Comparison of ENCODE assay signal across 20 cellular contexts in genomic region chr5:93076096-93076495, GRCh38.
DNase-seq lines count a peak whose midpoint lies in the region; ATAC-seq and TF ChIP-seq lines count a peak whose summit lies in the region.
"Had no signal": no experiment of that assay in that cellular context is flagged by ENCODE, and none has a peak within 500 bp of the region (broad histone marks: within the 10 kb centered on the region; RNA-seq: fewer than 3 reads in every experiment).

No MANE protein-coding gene starts in this region.

- H3K27me3 ChIP-seq in Panc1 (ENCODE audit: control insufficient read depth, insufficient read depth, low read length): no peaks in the 10 kb centered on the region
- no peaks in the 10 kb centered on the region for H3K27me3 ChIP-seq in smooth muscle cell (ENCODE audit: low read depth)
- no peaks in the 10 kb centered on the region for H3K27me3 ChIP-seq in esophagus squamous epithelium
- H3K27me3 ChIP-seq: Peyer's patch, SJSA1 had no signal

- H3K27ac ChIP-seq in Panc1 (ENCODE audit: low read length) (peak overlapping the region; percentile 91; the same call in 1 of the 2 replicates), smooth muscle cell (ENCODE audit: low read depth) (no peak overlapping the region), esophagus squamous epithelium (no peak overlapping the region)
- H3K27ac ChIP-seq: Peyer's patch had no signal

- no peak overlapping the region for H3K9ac ChIP-seq in smooth muscle cell (ENCODE audit: low read depth)

- no peaks in the 10 kb centered on the region; the same call in 1 of the 2 replicates for H3K36me3 ChIP-seq in Panc1 (ENCODE audit: control insufficient read depth, insufficient read depth, low read length)
- H3K36me3 ChIP-seq in smooth muscle cell (ENCODE audit: low read depth): no peaks in the 10 kb centered on the region
- no peaks in the 10 kb centered on the region for H3K36me3 ChIP-seq in esophagus squamous epithelium
- H3K36me3 ChIP-seq: Peyer's patch, SJSA1 had no signal

- H2AFZ ChIP-seq in smooth muscle cell (ENCODE audit: low read depth): no peak overlapping the region

- 73% methylated on average over 2 of the region's 2 CpGs for WGBS in smooth muscle cell (ENCODE audit: low lambda C conversion rate)
- WGBS in esophagus squamous epithelium, 2 donors: 77 to 81% methylated on average over 2 of the region's 2 CpGs

- intact Hi-C loops in Panc1 (cut with micrococcal nuclease; ENCODE audit: unreplicated experiment): loop anchor here (10.0 kb wide), 2 partner anchors 141 to 521 kb away; no protein-coding TSS in a partner anchor
- intact Hi-C loops in esophagus squamous epithelium (cut with DNase I): no loop called here

- in situ Hi-C loops in Panc1 (cut with HindIII; ENCODE audit: low pct_unique_long_range_greater_than_20kb, low sequenced_read_pairs): no loop called here

- ATAC-seq in Panc1: no peak
- ATAC-seq in HG02798 (IDR thresholded peaks at IDR 0.05; ENCODE audit: poor library complexity, unreplicated experiment): no peak
- ATAC-seq: Right ventricle myocardium inferior had no signal

- H3K9me3 ChIP-seq in Panc1 (ENCODE audit: control insufficient read depth, insufficient read depth, low read depth, low read length) (peaks cover 20% of the 10 kb centered on the region; the same call in 1 of the 2 replicates), smooth muscle cell (replicated peaks; ENCODE audit: low read depth) (no peaks in the 10 kb centered on the region), esophagus squamous epithelium (no peaks in the 10 kb centered on the region)
- H3K9me3 ChIP-seq: Peyer's patch, SJSA1 had no signal

- peak overlapping the region; percentile 25 for H3K4me2 ChIP-seq in smooth muscle cell

- H3F3A ChIP-seq in smooth muscle cell (ENCODE audit: low read depth): peaks cover 16% of the 10 kb centered on the region

- POLR2A ChIA-PET in Panc1 (lab: Charles Lee): no interaction called here

- TF ChIP-seq POLR2A in esophagus squamous epithelium (IDR thresholded peaks at IDR 0.05): no peak

- DNase-seq in ELR (ENCODE audit: low read depth): peak; percentile 67
- no peak for DNase-seq in Panc1 (ENCODE audit: low read depth, low spot score)
- peak; percentile 25 for DNase-seq in fibroblast of pulmonary artery (ENCODE audit: low read depth)
- DNase-seq in smooth muscle cell (lab: John Stamatoyannopoulos, UW; ENCODE audit: unreplicated experiment): no peak
- DNase-seq in activated CD8-positive, alpha-beta memory T cell treated with anti-CD3 and anti-CD28 coated beads, Interleukin-2, amount 50 U/mL, for 48 hours: no peak
- no peak for DNase-seq in esophagus squamous epithelium (lab: John Stamatoyannopoulos, UW)
- DNase-seq: DMS53; GOT3; MM.1S; NCI-H1092; NCI-H1436; NCI-H1930; NCI-H510A; NCI-H774; NK-92 treated with Interleukin-12 subunit alpha and Interleukin-12 subunit beta, amount 100 ng/mL, for 24 hours; Peyer's patch; T-helper 1 cell had no signal

- H3K4me1 ChIP-seq in Panc1 (ENCODE audit: control insufficient read depth, insufficient read depth, low read length): peaks cover 18% of the 10 kb centered on the region
- peaks cover 6% of the 10 kb centered on the region for H3K4me1 ChIP-seq in smooth muscle cell (ENCODE audit: low read depth)
- peaks cover 0 to 12% (median 0%) of the 10 kb centered on the region in 3 donors for H3K4me1 ChIP-seq in esophagus squamous epithelium
- H3K4me1 ChIP-seq: Peyer's patch had no signal

- H3K4me3 ChIP-seq in Panc1 (ENCODE audit: low read depth in 2 of 2, low read length in 2 of 2): no peak overlapping the region
- H3K4me3 ChIP-seq in fibroblast of pulmonary artery (replicated peaks; ENCODE audit: low read depth, low read length): no peak overlapping the region
- H3K4me3 ChIP-seq in smooth muscle cell: no peak overlapping the region
- no peak overlapping the region for H3K4me3 ChIP-seq in esophagus squamous epithelium
- H3K4me3 ChIP-seq: Peyer's patch, SJSA1 had no signal

- TF ChIP-seq CTCF in Panc1 (IDR thresholded peaks at IDR 0.05) (no peak), fibroblast of pulmonary artery (IDR thresholded peaks at IDR 0.05; ENCODE audit: low read length, missing control alignments) (no peak), smooth muscle cell (IDR thresholded peaks at IDR 0.05; ENCODE audit: borderline replicate concordance, insufficient read depth, poor library complexity, severe bottlenecking) (no peak), esophagus squamous epithelium (IDR thresholded peaks at IDR 0.05) (no peak)

- no peaks in the 10 kb centered on the region for H4K20me1 ChIP-seq in smooth muscle cell (ENCODE audit: low read depth)

- CTCF ChIA-PET in Panc1 (lab: Charles Lee): no interaction called here

- no TSS peak for BruUV-seq in Panc1 (replicated peaks; lab: Mats Ljungman, UMichigan)

- no peaks in the 10 kb centered on the region for H3K79me2 ChIP-seq in smooth muscle cell (ENCODE audit: low read depth)

Comparison
In these comparisons a context has a peak if more than half of its experiments do, and no peak if none do; other contexts are left out.
1. DNase-seq: peak in ELR (single experiment) and fibroblast of pulmonary artery (single experiment); none in Panc1 (single experiment), smooth muscle cell (single experiment), activated CD8-positive, alpha-beta memory T cell treated with anti-CD3 and anti-CD28 coated beads, Interleukin-2, amount 50 U/mL, for 48 hours (single experiment) and esophagus squamous epithelium (single experiment).